In genomic region chr6:37244430-37245310, GRCh38 we compare ENCODE assay signal across 8 cellular contexts. TPM values are rescaled to one million over a fixed set of nuclear protein-coding genes. Genes with fewer than 3 reads are reported as not detected.
DNase-seq lines count a peak whose midpoint lies in the region; ATAC-seq and TF ChIP-seq lines count a peak whose summit lies in the region.

No MANE protein-coding gene starts in this region.

- no peaks in the 10 kb centered on the region for H3K79me2 ChIP-seq in smooth muscle cell (ENCODE audit: low read depth)

- TF ChIP-seq POLR2A in adrenal gland (IDR thresholded peaks at IDR 0.05) = peak in 1 of 2 donors; percentile 77

- DNase-seq in CD14-positive monocyte (ENCODE audit: low spot score) = no peak
- peak; percentile 49 for DNase-seq in NCI-H1694 (lab: John Stamatoyannopoulos, UW)
- DNase-seq in adrenal gland = peak; percentile 81 to 96 (median 90)
- peak; percentile 70 for DNase-seq in hepatic stellate cell (ENCODE audit: low spot score)
- no peak for DNase-seq in smooth muscle cell (lab: John Stamatoyannopoulos, UW; ENCODE audit: unreplicated experiment)
- no peak for DNase-seq in activated CD8-positive, alpha-beta memory T cell treated with anti-CD3 and anti-CD28 coated beads, Interleukin-2, amount 10 ng/mL, durations not matched to agents 7 days and 5 days
- DNase-seq in immature natural killer cell = no peak

- TF ChIP-seq CTCF in CD14-positive monocyte (IDR thresholded peaks at IDR 0.05) (no peak), adrenal gland (IDR thresholded peaks at IDR 0.05) (no peak), smooth muscle cell (IDR thresholded peaks at IDR 0.05; ENCODE audit: borderline replicate concordance, insufficient read depth, poor library complexity, severe bottlenecking) (no peak)

- H2AFZ ChIP-seq in smooth muscle cell (ENCODE audit: low read depth) = no peak overlapping the region

- H3K36me3 ChIP-seq in adrenal gland (replicated peaks in 1 of 2) = no peaks in the 10 kb centered on the region
- H3K36me3 ChIP-seq in smooth muscle cell (ENCODE audit: low read depth) = no peaks in the 10 kb centered on the region

- H4K20me1 ChIP-seq in smooth muscle cell (ENCODE audit: low read depth) = no peaks in the 10 kb centered on the region

- H3K27ac ChIP-seq in adrenal gland (peak overlapping the region; percentile 69 to 92 (median 87)), smooth muscle cell (ENCODE audit: low read depth) (peak overlapping the region; percentile 94)

- H3K4me3 Mint-ChIP-seq in CD14-positive monocyte (no peak overlapping the region), immature natural killer cell (no peak overlapping the region)
- no peak overlapping the region for H3K4me3 Mint-ChIP-seq in activated CD8-positive, alpha-beta memory T cell treated with anti-CD3 and anti-CD28 coated beads, Interleukin-2, amount 10 ng/mL, durations not matched to agents 7 days and 5 days

- H3K36me3 Mint-ChIP-seq in CD14-positive monocyte (peaks cover 0 to 4% of the 10 kb centered on the region in 2 donors), immature natural killer cell (peaks cover 0 to 4% (median 0%) of the 10 kb centered on the region in 3 donors)
- peaks cover 2% of the 10 kb centered on the region for H3K36me3 Mint-ChIP-seq in activated CD8-positive, alpha-beta memory T cell treated with anti-CD3 and anti-CD28 coated beads, Interleukin-2, amount 10 ng/mL, durations not matched to agents 7 days and 5 days

- peaks cover 20% of the 10 kb centered on the region for H3K4me1 Mint-ChIP-seq in CD14-positive monocyte
- peaks cover 12% of the 10 kb centered on the region for H3K4me1 Mint-ChIP-seq in activated CD8-positive, alpha-beta memory T cell treated with anti-CD3 and anti-CD28 coated beads, Interleukin-2, amount 10 ng/mL, durations not matched to agents 7 days and 5 days
- peaks cover 10 to 11% of the 10 kb centered on the region in 2 donors for H3K4me1 Mint-ChIP-seq in immature natural killer cell

- intact Hi-C loops in CD14-positive monocyte (cut with micrococcal nuclease) (loop anchor here in 1 of 2 donors (5.0 kb wide), 1 partner anchor 282 kb away; no protein-coding TSS in a partner anchor), adrenal gland (cut with DNase I) (no loop called here)

- H3K4me1 ChIP-seq in adrenal gland (replicated peaks in 1 of 2) (peaks cover 24 to 33% of the 10 kb centered on the region in 2 donors), smooth muscle cell (ENCODE audit: low read depth) (peaks cover 6% of the 10 kb centered on the region)

- H3K27me3 Mint-ChIP-seq in CD14-positive monocyte (ENCODE audit: low read depth in 3 of 3) (peaks cover 0 to 2% (median 0%) of the 10 kb centered on the region in 3 donors), immature natural killer cell (ENCODE audit: low read depth in 3 of 3) (peaks cover 0 to 4% (median 2%) of the 10 kb centered on the region in 3 donors)
- peaks cover 2% of the 10 kb centered on the region for H3K27me3 Mint-ChIP-seq in activated CD8-positive, alpha-beta memory T cell treated with anti-CD3 and anti-CD28 coated beads, Interleukin-2, amount 10 ng/mL, durations not matched to agents 7 days and 5 days

- H3K4me2 ChIP-seq in smooth muscle cell = no peak overlapping the region

- H3K27ac Mint-ChIP-seq in CD14-positive monocyte (peak overlapping the region in 4 of 7 donors; percentile 15 to 53 (median 22)), immature natural killer cell (no peak overlapping the region)
- H3K27ac Mint-ChIP-seq in activated CD8-positive, alpha-beta memory T cell treated with anti-CD3 and anti-CD28 coated beads, Interleukin-2, amount 10 ng/mL, durations not matched to agents 7 days and 5 days = no peak overlapping the region

- H3K9ac ChIP-seq in smooth muscle cell (ENCODE audit: low read depth) = no peak overlapping the region

- no peaks in the 10 kb centered on the region for H3K9me3 ChIP-seq in adrenal gland (replicated peaks in 1 of 3)
- H3K9me3 ChIP-seq in smooth muscle cell (replicated peaks; ENCODE audit: low read depth) = no peaks in the 10 kb centered on the region

- CTCF ChIA-PET in activated CD8-positive, alpha-beta memory T cell treated with anti-CD3 and anti-CD28 coated beads, Interleukin-2, amount 10 ng/mL, durations not matched to agents 7 days and 5 days (lab: Charles Lee) = interaction anchor here (0.5 kb wide), 1 partner anchor 1253 kb away, joined by 3 read pairs; no protein-coding TSS in a partner anchor

- H3K27me3 ChIP-seq in adrenal gland = no peaks in the 10 kb centered on the region
- H3K27me3 ChIP-seq in smooth muscle cell (ENCODE audit: low read depth) = no peaks in the 10 kb centered on the region

- 36 to 47% (median 46%) methylated on average over 6 of the region's 6 CpGs for WGBS in adrenal gland, 4 donors
- WGBS in smooth muscle cell (ENCODE audit: low lambda C conversion rate) = 85% methylated on average over 6 of the region's 6 CpGs

- H3F3A ChIP-seq in smooth muscle cell (ENCODE audit: low read depth) = peaks cover 28% of the 10 kb centered on the region

- H3K4me3 ChIP-seq in adrenal gland (no peak overlapping the region), smooth muscle cell (no peak overlapping the region)

- ATAC-seq in activated CD8-positive, alpha-beta memory T cell treated with anti-CD3 and anti-CD28 coated beads, Interleukin-2, amount 10 ng/mL, durations not matched to agents 7 days and 5 days = no peak
- no peak for ATAC-seq in GM21367 (IDR thresholded peaks at IDR 0.05; ENCODE audit: unreplicated experiment)

- H3K9me3 Mint-ChIP-seq in CD14-positive monocyte (peaks cover 0 to 3% (median 0%) of the 10 kb centered on the region in 7 donors), immature natural killer cell (peaks cover 0 to 2% (median 0%) of the 10 kb centered on the region in 6 donors)
- H3K9me3 Mint-ChIP-seq in activated CD8-positive, alpha-beta memory T cell treated with anti-CD3 and anti-CD28 coated beads, Interleukin-2, amount 10 ng/mL, durations not matched to agents 7 days and 5 days (ENCODE audit: low read depth) = no peaks in the 10 kb centered on the region

RNA-seq across cellular contexts. Expression of gene TBC1D22B, which starts 12.9 kb away (rescaled TPM):
- polyA plus RNA-seq in CD14-positive monocyte (1 to 10 TPM; 3.9 to 4.9 TPM), adrenal gland (10 to 100 TPM in 2 of 3 donors, 1 to 10 TPM in 1; 9.1 to 20.5 (median 12.4) TPM), smooth muscle cell (5.6 and 7.0 TPM in 2 replicates), immature natural killer cell (1 to 10 TPM; 4.3 to 8.4 (median 7.2) TPM)
- total RNA-seq in adrenal gland (10 to 100 TPM; 11.2 to 21.9 (median 17.3) TPM), smooth muscle cell (7.2 and 7.3 TPM in 2 replicates)
- total RNA-seq in activated CD8-positive, alpha-beta memory T cell treated with anti-CD3 and anti-CD28 coated beads, Interleukin-2, amount 10 ng/mL, durations not matched to agents 7 days and 5 days = 10 to 100 TPM; 17.3 to 17.9 TPM

RNA-seq across cellular contexts. Expression of gene TMEM217, which starts 13.3 kb away (rescaled TPM):
- polyA plus RNA-seq in CD14-positive monocyte (under 1 TPM in 1 of 2 donors, not detected in 1; 0.29 TPM), adrenal gland (10 to 100 TPM in 1 of 3 donors, 1 to 10 TPM in 2; 1.7 to 26.7 (median 5.2) TPM), smooth muscle cell (1.2 and 1.9 TPM in 2 replicates), immature natural killer cell (under 1 TPM in 2 of 3 donors, not detected in 1; 0.23 to 0.32 TPM)
- total RNA-seq in adrenal gland (10 to 100 TPM in 1 of 8 donors, 1 to 10 TPM in 6, not detected in 1; 1.5 to 23.2 (median 5.6) TPM), smooth muscle cell (0.31 and 0.40 TPM in 2 replicates)
- total RNA-seq in activated CD8-positive, alpha-beta memory T cell treated with anti-CD3 and anti-CD28 coated beads, Interleukin-2, amount 10 ng/mL, durations not matched to agents 7 days and 5 days = 1 to 10 TPM; 2.7 to 5.7 TPM

Comparison
In these comparisons a context has a peak if more than half of its experiments do, and no peak if none do; other contexts are left out.
1. DNase-seq: peak in NCI-H1694 (single experiment), adrenal gland (7 of 7) and hepatic stellate cell (single experiment); none in CD14-positive monocyte (single experiment), smooth muscle cell (single experiment), activated CD8-positive, alpha-beta memory T cell treated with anti-CD3 and anti-CD28 coated beads, Interleukin-2, amount 10 ng/mL, durations not matched to agents 7 days and 5 days (single experiment) and immature natural killer cell (0 of 3).
2. H3K27ac Mint-ChIP-seq: peak in CD14-positive monocyte (4 of 7); none in activated CD8-positive, alpha-beta memory T cell treated with anti-CD3 and anti-CD28 coated beads, Interleukin-2, amount 10 ng/mL, durations not matched to agents 7 days and 5 days (single experiment) and immature natural killer cell (0 of 6).